In the genomic region with DNA sequence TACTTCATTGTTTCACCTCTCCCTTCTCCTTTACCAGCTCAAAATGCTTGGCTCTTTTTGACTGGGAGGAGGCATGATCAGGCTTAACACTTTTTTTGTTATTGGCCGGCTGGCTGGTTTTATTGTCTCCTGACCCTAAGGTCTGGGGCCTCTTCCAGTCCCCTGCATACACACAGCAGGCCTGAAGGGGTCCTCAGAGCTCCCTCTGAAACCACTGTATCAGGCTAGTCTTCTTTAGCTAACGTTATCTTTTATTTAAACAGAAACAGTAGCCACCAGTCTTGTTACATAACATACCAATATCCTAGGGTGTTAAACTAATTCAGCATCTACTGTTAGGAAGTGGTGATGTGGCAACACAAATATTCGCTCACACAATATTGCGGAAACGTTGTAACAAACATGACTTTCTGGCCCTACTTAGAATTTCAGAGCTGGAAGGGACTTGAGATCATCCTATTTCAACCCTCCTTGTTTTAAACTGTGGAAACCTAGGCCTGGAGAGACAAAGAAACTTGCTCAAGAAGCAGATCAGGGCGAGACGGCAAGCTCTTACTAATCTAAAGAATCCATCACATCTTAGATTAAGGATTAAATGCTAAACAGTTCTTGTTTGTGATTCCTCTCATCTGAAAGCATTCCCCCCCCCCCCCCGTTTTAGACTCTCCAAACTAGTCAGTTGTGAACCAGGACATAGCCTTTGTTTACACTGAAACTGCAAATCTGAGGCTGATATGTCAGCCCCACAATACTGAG, we compare ENCODE assay signal across 8 cellular contexts. TPM values are rescaled to one million over a fixed set of nuclear protein-coding genes. Genes with fewer than 3 reads are reported as not detected.
DNase-seq lines count a peak whose midpoint lies in the region; ATAC-seq and TF ChIP-seq lines count a peak whose summit lies in the region.

No MANE protein-coding gene starts in this region.

- no peaks in the 10 kb centered on the region for H3K9me3 Mint-ChIP-seq in activated CD4-positive, alpha-beta T cell treated with anti-CD3 and anti-CD28 coated beads, Interleukin-2, amount 10 ng/mL, durations not matched to agents 24 days and 14 days

- no peak overlapping the region for H3K4me3 ChIP-seq in left lung

- no peaks in the 10 kb centered on the region for H3K27me3 ChIP-seq in left lung

- peaks cover 9% of the 10 kb centered on the region for H3K27me3 Mint-ChIP-seq in activated CD4-positive, alpha-beta T cell treated with anti-CD3 and anti-CD28 coated beads, Interleukin-2, amount 10 ng/mL, durations not matched to agents 24 days and 14 days

- H3K36me3 ChIP-seq in left lung, result no peaks in the 10 kb centered on the region

- peak; percentile 74 to 83 for TF ChIP-seq CTCF in left lung (IDR thresholded peaks at IDR 0.05)

- H3K27ac Mint-ChIP-seq in activated CD4-positive, alpha-beta T cell treated with anti-CD3 and anti-CD28 coated beads, Interleukin-2, amount 10 ng/mL, durations not matched to agents 24 days and 14 days, result peak overlapping the region; percentile 85

- CTCF ChIA-PET in HEK293T (lab: Yijun Ruan, JAX), result interaction anchor here (0.7 to 1.8 kb wide), 25 partner anchors 9 to 563 kb away, joined by 3 to 26 read pairs (median 4); a partner anchor contains a TSS

- no peaks in the 10 kb centered on the region for H3K36me3 Mint-ChIP-seq in activated CD4-positive, alpha-beta T cell treated with anti-CD3 and anti-CD28 coated beads, Interleukin-2, amount 10 ng/mL, durations not matched to agents 24 days and 14 days (ENCODE audit: low read depth)

- ATAC-seq in left lung (peak; percentile 57), HG03439 (IDR thresholded peaks at IDR 0.05; ENCODE audit: unreplicated experiment) (no peak)

- intact Hi-C loops in activated CD4-positive, alpha-beta T cell treated with anti-CD3 and anti-CD28 coated beads, Interleukin-2, amount 10 ng/mL, durations not matched to agents 24 days and 14 days (cut with micrococcal nuclease), result loop anchor here (1.0 to 5.0 kb wide), 5 partner anchors 33 to 238 kb away; a partner anchor contains a TSS
- intact Hi-C loops in left lung (cut with DNase I), result loop anchor here (5.0 to 10.0 kb wide), 2 partner anchors 105 to 108 kb away; no protein-coding TSS in a partner anchor

- H3K4me1 Mint-ChIP-seq in activated CD4-positive, alpha-beta T cell treated with anti-CD3 and anti-CD28 coated beads, Interleukin-2, amount 10 ng/mL, durations not matched to agents 24 days and 14 days, result peaks cover 52% of the 10 kb centered on the region

- DNase-seq in Caki2 (ENCODE audit: low read depth), result peak; percentile 78
- DNase-seq in HEK293T (ENCODE audit: extremely low spot score), result peak; percentile 70
- DNase-seq in NCI-H446 treated with DMSO at 0.1 percent for 48 hours (lab: John Stamatoyannopoulos, UW), result peak; percentile 59
- peak; percentile 82 for DNase-seq in activated CD4-positive, alpha-beta T cell treated with anti-CD3 and anti-CD28 coated beads, Interleukin-2, amount 10 ng/mL, durations not matched to agents 24 days and 14 days
- peak; percentile 84 for DNase-seq in ecto neural progenitor cell (ENCODE audit: low spot score)
- DNase-seq in left lung, result peak in 1 of 2 donors; percentile 63
- DNase-seq in stimulated activated CD4-positive, alpha-beta T cell treated with anti-CD3 and anti-CD28 coated beads, Interleukin-4, amount 100 ng/mL, for 4 hours, result peak; percentile 28 to 34

- peaks cover 14 to 54% of the 10 kb centered on the region in 2 donors for H3K4me1 ChIP-seq in left lung

- H3K4me3 Mint-ChIP-seq in activated CD4-positive, alpha-beta T cell treated with anti-CD3 and anti-CD28 coated beads, Interleukin-2, amount 10 ng/mL, durations not matched to agents 24 days and 14 days, result peak overlapping the region; percentile 66

- no peaks in the 10 kb centered on the region for H3K9me3 ChIP-seq in left lung

- in situ Hi-C loops in Caki2 (cut with HindIII; ENCODE audit: low pct_unique_long_range_greater_than_20kb, low sequenced_read_pairs), result loop anchor here (25.0 kb wide), 1 partner anchor 108 kb away; no protein-coding TSS in a partner anchor

- peak overlapping the region; percentile 84 to 85 for H3K27ac ChIP-seq in left lung

- POLR2A ChIA-PET in HEK293T (lab: Yijun Ruan, JAX), result no interaction called here

TF ChIP-seq in HEK293T, 16 proteins besides CTCF, POLR2A, EP300 and RAD21:
- TF ChIP-seq NFRKB (IDR thresholded peaks at IDR 0.05) (no peak), CTBP1 (IDR thresholded peaks at IDR 0.05; ENCODE audit: borderline replicate concordance) (no peak), ELF4 (IDR thresholded peaks at IDR 0.05) (no peak), SP1 (IDR thresholded peaks at IDR 0.05) (no peak), TARDBP (IDR thresholded peaks at IDR 0.05) (no peak), ARNT (IDR thresholded peaks at IDR 0.05) (no peak), BHLHE40 (IDR thresholded peaks at IDR 0.05; ENCODE audit: borderline replicate concordance) (no peak), HDGF (IDR thresholded peaks at IDR 0.05; ENCODE audit: borderline replicate concordance) (no peak), ZNF384 (IDR thresholded peaks at IDR 0.05) (no peak), LEF1 (IDR thresholded peaks at IDR 0.05; ENCODE audit: borderline replicate concordance) (no peak), FOXK2 (IDR thresholded peaks at IDR 0.05) (no peak), FOXA1 (IDR thresholded peaks at IDR 0.05) (no peak), FOXM1 (IDR thresholded peaks at IDR 0.05; ENCODE audit: borderline replicate concordance) (no peak), L3MBTL2 (conservative IDR thresholded peaks at IDR 0.05) (no peak), SUZ12 (IDR thresholded peaks at IDR 0.05) (no peak)
- TF ChIP-seq, protein P1, sequence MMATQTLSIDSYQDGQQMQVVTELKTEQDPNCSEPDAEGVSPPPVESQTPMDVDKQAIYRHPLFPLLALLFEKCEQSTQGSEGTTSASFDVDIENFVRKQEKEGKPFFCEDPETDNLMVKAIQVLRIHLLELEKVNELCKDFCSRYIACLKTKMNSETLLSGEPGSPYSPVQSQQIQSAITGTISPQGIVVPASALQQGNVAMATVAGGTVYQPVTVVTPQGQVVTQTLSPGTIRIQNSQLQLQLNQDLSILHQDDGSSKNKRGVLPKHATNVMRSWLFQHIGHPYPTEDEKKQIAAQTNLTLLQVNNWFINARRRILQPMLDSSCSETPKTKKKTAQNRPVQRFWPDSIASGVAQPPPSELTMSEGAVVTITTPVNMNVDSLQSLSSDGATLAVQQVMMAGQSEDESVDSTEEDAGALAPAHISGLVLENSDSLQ (IDR thresholded peaks at IDR 0.05), result no peak

RNA-seq across cellular contexts. Expression of a gene that starts 1.7 kb away (rescaled TPM):
- 0.23 and 3.0 TPM in 2 replicates for total RNA-seq in Caki2 (2014; rRNA removed; shearing (Covaris generic); ENCODE audit: low replicate concordance)
- total RNA-seq in activated CD4-positive, alpha-beta T cell treated with anti-CD3 and anti-CD28 coated beads, Interleukin-2, amount 10 ng/mL, durations not matched to agents 24 days and 14 days, result 6.2 and 7.0 TPM in 2 replicates
- 10 to 100 TPM; 13.8 to 23.6 TPM for total RNA-seq in left lung
